9 cellular contexts compared by ENCODE assay signal in the genomic region with DNA sequence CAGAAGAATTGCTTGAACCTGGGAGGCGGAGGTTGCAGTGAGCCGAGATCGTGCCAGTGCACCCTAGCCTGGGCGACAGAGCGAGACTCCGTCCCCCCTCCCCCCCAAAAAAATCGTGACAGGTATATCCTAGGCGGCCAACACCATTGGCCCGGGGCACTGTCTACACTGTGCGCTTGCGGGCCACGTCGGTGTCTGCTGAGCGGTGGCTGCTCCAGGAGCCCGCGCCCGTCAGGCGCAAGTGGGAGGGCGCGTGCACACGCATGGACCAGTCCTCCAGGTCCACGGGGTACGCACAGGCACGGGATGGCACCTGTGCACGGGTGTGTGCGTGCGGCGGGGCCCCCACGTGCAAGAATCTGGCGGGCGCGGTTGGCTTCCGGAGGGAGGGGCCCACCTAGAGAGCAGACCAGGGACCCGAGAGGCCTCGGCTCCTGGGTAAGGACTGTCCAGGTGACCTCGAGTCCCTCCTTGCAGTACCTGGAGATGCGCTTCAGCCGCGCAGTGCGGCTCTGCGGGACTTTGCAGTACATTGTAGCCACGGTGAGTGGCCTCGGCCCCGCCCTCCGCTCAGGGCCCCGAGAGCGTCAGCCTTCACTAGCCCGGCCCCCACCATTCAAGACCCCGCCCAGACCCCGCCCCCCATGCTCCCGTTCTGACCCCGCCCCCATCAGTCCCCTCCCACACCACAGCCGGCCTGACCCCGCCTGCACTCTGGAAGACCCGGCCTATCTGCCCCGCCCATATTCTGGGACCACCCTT. TPM values are rescaled to one million over a fixed set of nuclear protein-coding genes. Genes with fewer than 3 reads are reported as not detected.
DNase-seq lines count a peak whose midpoint lies in the region; ATAC-seq, FAIRE-seq and TF ChIP-seq lines count a peak whose summit lies in the region.
"Had no signal": no experiment of that assay in that cellular context is flagged by ENCODE, and none has a peak within 500 bp of the region (broad histone marks: within the 10 kb centered on the region; RNA-seq: fewer than 3 reads in every experiment).

No MANE protein-coding gene starts in this region.

- H3K4me2 ChIP-seq in endothelial cell of umbilical vein (ENCODE audit: insufficient read depth, low read length), result no peak overlapping the region
- H3K4me2 ChIP-seq: KMS-11 had no signal

- no peak overlapping the region for H3K27ac ChIP-seq in endothelial cell of umbilical vein (ENCODE audit: insufficient read depth, low read depth, low read length)
- H3K27ac ChIP-seq: KMS-11 had no signal

- dilution Hi-C loops in endothelial cell of umbilical vein (cut with MboI; ENCODE audit: extremely low pct_ligation_motif_present, low sequenced_read_pairs), result no loop called here

- BruUV-seq in endothelial cell of umbilical vein (replicated peaks; lab: Mats Ljungman, UMichigan), result no TSS peak

- no peaks in the 10 kb centered on the region for H3K9me3 Mint-ChIP-seq in activated CD4-positive, alpha-beta memory T cell treated with anti-CD3 and anti-CD28 coated beads for 36 hours

- no peak overlapping the region for H3K4me3 ChIP-seq in endothelial cell of umbilical vein (replicated peaks in 1 of 3; ENCODE audit: insufficient read depth in 1 of 3, low read depth in 1 of 3, low read length in 3 of 3)

- TF ChIP-seq POLR2A in endothelial cell of umbilical vein (IDR thresholded peaks at IDR 0.05; ENCODE audit: low read depth, low read length), result no peak

- no peak for FAIRE-seq in endothelial cell of umbilical vein (lab: Jason Lieb, UNC)

- H3K9me1 ChIP-seq in endothelial cell of umbilical vein (replicated peaks; ENCODE audit: control insufficient read depth, extremely low read depth, insufficient read depth, low read length), result no peaks in the 10 kb centered on the region

- peaks cover 17% of the 10 kb centered on the region for H3K4me1 Mint-ChIP-seq in activated CD4-positive, alpha-beta memory T cell treated with anti-CD3 and anti-CD28 coated beads for 36 hours (ENCODE audit: low read depth)

- intact Hi-C loops in activated CD4-positive, alpha-beta memory T cell treated with anti-CD3 and anti-CD28 coated beads for 36 hours (cut with micrococcal nuclease), result loop anchor here (2.0 kb wide), 1 partner anchor 127 kb away; no protein-coding TSS in a partner anchor
- intact Hi-C loops in endothelial cell of umbilical vein (cut with micrococcal nuclease), result no loop called here

- H3K27ac Mint-ChIP-seq in activated CD4-positive, alpha-beta memory T cell treated with anti-CD3 and anti-CD28 coated beads for 36 hours, result no peak overlapping the region

- no peaks in the 10 kb centered on the region for H3K36me3 ChIP-seq in endothelial cell of umbilical vein (ENCODE audit: control insufficient read depth in 2 of 2, extremely low read depth in 1 of 2, insufficient read depth in 2 of 2, low read length in 2 of 2)

- DNase-seq in GM03348 (ENCODE audit: low spot score), result peak; percentile 66
- DNase-seq in NCI-H187 treated with DMSO at 0.1 percent for 48 hours (lab: John Stamatoyannopoulos, UW), result peak; percentile 4
- DNase-seq in activated CD4-positive, alpha-beta memory T cell treated with anti-CD3 and anti-CD28 coated beads for 36 hours, result peak; percentile 84
- no peak for DNase-seq in endothelial cell of umbilical vein (ENCODE audit: low read depth, low spot score)
- DNase-seq in stimulated activated CD4-positive, alpha-beta T cell treated with anti-CD3 and anti-CD28 coated beads, Interleukin-1b, Interleukin-23, amount 100 ng/mL, for 1 hour (ENCODE audit: low read depth in 2 of 2), result peak; percentile 33 to 58
- no peak for DNase-seq in retina

- POLR2A ChIA-PET in activated CD4-positive, alpha-beta memory T cell treated with anti-CD3 and anti-CD28 coated beads for 36 hours (lab: Charles Lee), result interaction anchor here (3.7 kb wide), 1 partner anchor 13 kb away, joined by 40 read pairs; a partner anchor contains a TSS
- POLR2A ChIA-PET in endothelial cell of umbilical vein (lab: Charles Lee), result no interaction called here

- peak overlapping the region; percentile 23 for H2AFZ ChIP-seq in endothelial cell of umbilical vein (ENCODE audit: low read depth, low read length)

- H3K4me1 ChIP-seq in endothelial cell of umbilical vein (ENCODE audit: control insufficient read depth, extremely low read depth, insufficient read depth, low read length), result no peaks in the 10 kb centered on the region

- H4K20me1 ChIP-seq in endothelial cell of umbilical vein (replicated peaks; ENCODE audit: control insufficient read depth, extremely low read depth, insufficient read depth, low read length), result no peaks in the 10 kb centered on the region

- H3K27me3 Mint-ChIP-seq in activated CD4-positive, alpha-beta memory T cell treated with anti-CD3 and anti-CD28 coated beads for 36 hours, result no peaks in the 10 kb centered on the region

- no peak for TF ChIP-seq CTCF in endothelial cell of umbilical vein (IDR thresholded peaks at IDR 0.05; ENCODE audit: extremely low read depth in 1 of 2, insufficient read depth in 1 of 2, low read depth in 1 of 2, low read length in 2 of 2)

- H3K4me3 Mint-ChIP-seq in activated CD4-positive, alpha-beta memory T cell treated with anti-CD3 and anti-CD28 coated beads for 36 hours, result peak overlapping the region; percentile 81

- no peak for ATAC-seq in GM18873 (IDR thresholded peaks at IDR 0.05; ENCODE audit: low FRiP score, unreplicated experiment)
- no peak for ATAC-seq in GM18870 (IDR thresholded peaks at IDR 0.05; ENCODE audit: unreplicated experiment)

- no peaks in the 10 kb centered on the region for H3K79me2 ChIP-seq in endothelial cell of umbilical vein (ENCODE audit: control insufficient read depth, insufficient read depth, low read length)

- H3K36me3 Mint-ChIP-seq in activated CD4-positive, alpha-beta memory T cell treated with anti-CD3 and anti-CD28 coated beads for 36 hours, result no peaks in the 10 kb centered on the region

- H3K27me3 ChIP-seq in endothelial cell of umbilical vein (ENCODE audit: control insufficient read depth in 2 of 2, insufficient read depth in 2 of 2, low read length in 2 of 2), result peaks cover 34 to 46% of the 10 kb centered on the region in 2 experiments

- CTCF ChIA-PET in activated CD4-positive, alpha-beta memory T cell treated with anti-CD3 and anti-CD28 coated beads for 36 hours (lab: Charles Lee), result interaction anchor here (0.7 to 3.8 kb wide), 3 partner anchors 14 to 1783 kb away, joined by 4 to 34 read pairs (median 4); a partner anchor contains a TSS
- CTCF ChIA-PET in endothelial cell of umbilical vein (lab: Charles Lee), result interaction anchor here (1.5 kb wide), 1 partner anchor 14 kb away, joined by 4 read pairs; a partner anchor contains a TSS

- H3K9ac ChIP-seq in endothelial cell of umbilical vein (replicated peaks; ENCODE audit: extremely low read depth, insufficient read depth, low read length), result no peak overlapping the region
- H3K9ac ChIP-seq: KMS-11 had no signal

- H3K9me3 ChIP-seq in endothelial cell of umbilical vein (replicated peaks; ENCODE audit: control insufficient read depth, insufficient read depth, low read length), result no peaks in the 10 kb centered on the region

RNA-seq across cellular contexts. Expression of a gene that starts 2.1 kb away (rescaled TPM):
- total RNA-seq in activated CD4-positive, alpha-beta memory T cell treated with anti-CD3 and anti-CD28 coated beads for 36 hours, result 1 to 10 TPM in 1 of 2 experiments, under 1 TPM in 1; 0.87 to 1.0 TPM
- not detected in 2 replicates for total RNA-seq in endothelial cell of umbilical vein
- polyA plus RNA-seq in endothelial cell of umbilical vein, result not detected in 2 replicates
- not detected in 2 replicates for polyA plus RNA-seq in endothelial cell of umbilical vein (2011; cell fraction: cytosol; rRNA removed)
- not detected in 2 replicates for polyA plus RNA-seq in endothelial cell of umbilical vein (2011; cell fraction: nucleus; rRNA removed)
- not detected in 2 replicates for polyA plus RNA-seq in endothelial cell of umbilical vein (2012)
- polyA minus RNA-seq in endothelial cell of umbilical vein, result not detected in 2 replicates
- not detected for polyA minus RNA-seq in endothelial cell of umbilical vein (2011; cell fraction: cytosol; rRNA and poly(A)+ RNA removed)
- polyA minus RNA-seq in endothelial cell of umbilical vein (2011; cell fraction: nucleus; rRNA and poly(A)+ RNA removed), result not detected in 2 replicates

RNA-seq across cellular contexts. Expression of a gene that starts 14.1 kb away (rescaled TPM):
- 1,000 to 10,000 TPM; 3,104 to 3,138 TPM for total RNA-seq in activated CD4-positive, alpha-beta memory T cell treated with anti-CD3 and anti-CD28 coated beads for 36 hours
- total RNA-seq in endothelial cell of umbilical vein, result 1,947 and 1,970 TPM in 2 replicates
- 2,869 and 3,230 TPM in 2 replicates for polyA plus RNA-seq in endothelial cell of umbilical vein
- 1,742 and 2,351 TPM in 2 replicates for polyA plus RNA-seq in endothelial cell of umbilical vein (2011; cell fraction: cytosol; rRNA removed)
- polyA plus RNA-seq in endothelial cell of umbilical vein (2011; cell fraction: nucleus; rRNA removed), result 547 and 580 TPM in 2 replicates
- polyA plus RNA-seq in endothelial cell of umbilical vein (2012), result 2,356 and 2,897 TPM in 2 replicates
- polyA minus RNA-seq in endothelial cell of umbilical vein, result 424 and 462 TPM in 2 replicates
- polyA minus RNA-seq in endothelial cell of umbilical vein (2011; cell fraction: cytosol; rRNA and poly(A)+ RNA removed), result 2,506 TPM
- polyA minus RNA-seq in endothelial cell of umbilical vein (2011; cell fraction: nucleus; rRNA and poly(A)+ RNA removed), result 137 and 215 TPM in 2 replicates

RNA-seq across cellular contexts. Expression of a gene that starts 26.1 kb away (rescaled TPM):
- 100 to 1,000 TPM; 200 to 217 TPM for total RNA-seq in activated CD4-positive, alpha-beta memory T cell treated with anti-CD3 and anti-CD28 coated beads for 36 hours
- total RNA-seq in endothelial cell of umbilical vein, result 3.1 and 3.4 TPM in 2 replicates
- 3.8 and 5.1 TPM in 2 replicates for polyA plus RNA-seq in endothelial cell of umbilical vein
- 2.2 and 2.8 TPM in 2 replicates for polyA plus RNA-seq in endothelial cell of umbilical vein (2011; cell fraction: cytosol; rRNA removed)
- 9.6 and 11.4 TPM in 2 replicates for polyA plus RNA-seq in endothelial cell of umbilical vein (2011; cell fraction: nucleus; rRNA removed)
- 0.80 and 1.3 TPM in 2 replicates for polyA plus RNA-seq in endothelial cell of umbilical vein (2012)
- 3.7 and 5.1 TPM in 2 replicates for polyA minus RNA-seq in endothelial cell of umbilical vein
- polyA minus RNA-seq in endothelial cell of umbilical vein (2011; cell fraction: cytosol; rRNA and poly(A)+ RNA removed), result 0.82 TPM
- polyA minus RNA-seq in endothelial cell of umbilical vein (2011; cell fraction: nucleus; rRNA and poly(A)+ RNA removed), result 3.5 and 4.3 TPM in 2 replicates

RNA-seq across cellular contexts. Expression of a gene that starts 52.5 kb away (rescaled TPM):
- 1 to 10 TPM; 6.8 to 8.3 TPM for total RNA-seq in activated CD4-positive, alpha-beta memory T cell treated with anti-CD3 and anti-CD28 coated beads for 36 hours
- total RNA-seq in endothelial cell of umbilical vein, result not detected in 2 replicates
- not detected in 2 replicates for polyA plus RNA-seq in endothelial cell of umbilical vein
- polyA plus RNA-seq in endothelial cell of umbilical vein (2011; cell fraction: cytosol; rRNA removed), result not detected in 2 replicates
- polyA plus RNA-seq in endothelial cell of umbilical vein (2011; cell fraction: nucleus; rRNA removed), result not detected in 2 replicates
- not detected in 2 replicates for polyA plus RNA-seq in endothelial cell of umbilical vein (2012)
- not detected in 2 replicates for polyA minus RNA-seq in endothelial cell of umbilical vein
- polyA minus RNA-seq in endothelial cell of umbilical vein (2011; cell fraction: cytosol; rRNA and poly(A)+ RNA removed), result not detected
- not detected in 2 replicates for polyA minus RNA-seq in endothelial cell of umbilical vein (2011; cell fraction: nucleus; rRNA and poly(A)+ RNA removed)

RNA-seq across cellular contexts. Expression of a gene that starts 59.0 kb away (rescaled TPM):
- total RNA-seq in activated CD4-positive, alpha-beta memory T cell treated with anti-CD3 and anti-CD28 coated beads for 36 hours, result 100 to 1,000 TPM; 101 to 105 TPM
- total RNA-seq in endothelial cell of umbilical vein, result 115 and 123 TPM in 2 replicates
- 101 and 128 TPM in 2 replicates for polyA plus RNA-seq in endothelial cell of umbilical vein
- 76.7 and 119 TPM in 2 replicates for polyA plus RNA-seq in endothelial cell of umbilical vein (2011; cell fraction: cytosol; rRNA removed)
- 41.4 and 51.7 TPM in 2 replicates for polyA plus RNA-seq in endothelial cell of umbilical vein (2011; cell fraction: nucleus; rRNA removed)
- polyA plus RNA-seq in endothelial cell of umbilical vein (2012), result 85.4 and 149 TPM in 2 replicates
- 8.9 and 11.6 TPM in 2 replicates for polyA minus RNA-seq in endothelial cell of umbilical vein
- polyA minus RNA-seq in endothelial cell of umbilical vein (2011; cell fraction: cytosol; rRNA and poly(A)+ RNA removed), result 32.0 TPM
- polyA minus RNA-seq in endothelial cell of umbilical vein (2011; cell fraction: nucleus; rRNA and poly(A)+ RNA removed), result 3.8 and 14.5 TPM in 2 replicates

Comparison
In these comparisons a context has a peak if more than half of its experiments do, and no peak if none do; other contexts are left out.
1. DNase-seq: peak in GM03348 (single experiment), NCI-H187 treated with DMSO at 0.1 percent for 48 hours (single experiment), activated CD4-positive, alpha-beta memory T cell treated with anti-CD3 and anti-CD28 coated beads for 36 hours (single experiment) and stimulated activated CD4-positive, alpha-beta T cell treated with anti-CD3 and anti-CD28 coated beads, Interleukin-1b, Interleukin-23, amount 100 ng/mL, for 1 hour (2 of 2); none in endothelial cell of umbilical vein (single experiment) and retina (single experiment).
2. RNA of a gene that starts 26.1 kb away (total RNA-seq): 200 to 217 TPM in activated CD4-positive, alpha-beta memory T cell treated with anti-CD3 and anti-CD28 coated beads for 36 hours; 3.1 to 3.4 TPM in endothelial cell of umbilical vein; every median in the first group is over 10 times any median in the second.